Comparison of ENCODE assay signal across 1 cellular context in the genomic region with DNA sequence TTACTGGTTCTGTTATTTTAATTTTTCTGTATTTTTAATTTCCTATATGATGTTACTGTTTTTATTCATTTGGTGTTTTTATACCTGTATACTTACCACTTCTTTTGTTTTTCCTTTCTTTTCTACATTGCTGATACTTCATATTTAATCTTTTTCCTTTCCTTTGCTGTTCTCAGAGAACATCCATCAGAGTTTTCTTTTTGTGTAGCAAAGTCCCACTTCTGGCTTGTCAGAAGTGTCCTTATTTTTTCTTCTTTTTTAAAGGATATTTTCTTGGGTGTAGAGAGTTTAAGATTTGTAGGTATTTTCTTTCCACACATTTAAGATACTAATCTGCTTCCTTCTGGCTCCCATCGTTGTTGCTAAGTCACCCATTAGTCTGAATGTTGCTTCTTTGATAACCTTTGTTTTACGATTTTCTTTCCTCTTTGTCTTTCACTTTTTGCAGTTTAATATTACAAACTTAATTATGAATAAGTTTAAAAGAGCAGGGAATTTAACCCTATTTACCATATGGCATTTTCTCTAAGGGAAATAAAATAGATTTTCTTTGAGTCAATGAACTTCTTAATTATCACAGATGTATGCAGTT.
A peak's percentile ranks its signal among the peaks of the same experiment; 100 is the strongest.
TF ChIP-seq lines count a peak whose summit lies in the region.

No MANE protein-coding gene starts in this region.

TF ChIP-seq in K562, 482 proteins besides CTCF, POLR2A, EP300 and RAD21 (continued from another document and continues in another):
- 0 out of 2 replicates have a peak, but pooled peaks have one; percentile 42 for TF ChIP-seq THRAP3 (IDR thresholded peaks at IDR 0.05; ENCODE audit: borderline replicate concordance)
- TF ChIP-seq ZNF384 (IDR thresholded peaks at IDR 0.05; ENCODE audit: low read depth, low read length), result no peak
- peak; percentile 10 for TF ChIP-seq MEIS2 (IDR thresholded peaks at IDR 0.05; ENCODE audit: partially characterized antibody)
- TF ChIP-seq LEF1 (IDR thresholded peaks at IDR 0.05), result no peak
- TF ChIP-seq ZNF583 (CRISPR knock-in tag; IDR thresholded peaks at IDR 0.05), result no peak
- no peak for TF ChIP-seq RBM14 (IDR thresholded peaks at IDR 0.05; ENCODE audit: borderline replicate concordance, insufficient read depth, low read depth, low read length)
- TF ChIP-seq EP400 (IDR thresholded peaks at IDR 0.05), result 0 out of 2 replicates have a peak, but pooled peaks have one; percentile 32
- TF ChIP-seq FOXA3 (CRISPR knock-in tag; conservative IDR thresholded peaks at IDR 0.05 in 1 of 2, IDR thresholded peaks at IDR 0.05 in 1 of 2), result no peak
- no peak for TF ChIP-seq PTTG1 (tag; IDR thresholded peaks at IDR 0.05; ENCODE audit: low read depth)
- no peak for TF ChIP-seq CBX8 (IDR thresholded peaks at IDR 0.05; ENCODE audit: borderline replicate concordance, extremely low read depth, low read depth, low read length, poor library complexity, severe bottlenecking)
- no peak for TF ChIP-seq PHTF2 (CRISPR knock-in tag; IDR thresholded peaks at IDR 0.05)
- no peak for TF ChIP-seq POLR2AphosphoS5 (IDR thresholded peaks at IDR 0.05; ENCODE audit: control insufficient read depth, insufficient read depth, low read depth, low read length)
- TF ChIP-seq ZBTB7A (IDR thresholded peaks at IDR 0.05; ENCODE audit: borderline replicate concordance, control insufficient read depth, low read depth, low read length), result no peak
- no peak for TF ChIP-seq NFXL1 (CRISPR knock-in tag; IDR thresholded peaks at IDR 0.05)
- no peak for TF ChIP-seq MECOM (CRISPR knock-in tag; IDR thresholded peaks at IDR 0.05)
- TF ChIP-seq, protein P1, sequence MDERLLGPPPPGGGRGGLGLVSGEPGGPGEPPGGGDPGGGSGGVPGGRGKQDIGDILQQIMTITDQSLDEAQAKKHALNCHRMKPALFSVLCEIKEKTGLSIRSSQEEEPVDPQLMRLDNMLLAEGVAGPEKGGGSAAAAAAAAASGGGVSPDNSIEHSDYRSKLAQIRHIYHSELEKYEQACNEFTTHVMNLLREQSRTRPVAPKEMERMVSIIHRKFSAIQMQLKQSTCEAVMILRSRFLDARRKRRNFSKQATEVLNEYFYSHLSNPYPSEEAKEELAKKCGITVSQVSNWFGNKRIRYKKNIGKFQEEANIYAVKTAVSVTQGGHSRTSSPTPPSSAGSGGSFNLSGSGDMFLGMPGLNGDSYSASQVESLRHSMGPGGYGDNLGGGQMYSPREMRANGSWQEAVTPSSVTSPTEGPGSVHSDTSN (CRISPR knock-in tag; IDR thresholded peaks at IDR 0.05; ENCODE audit: low read depth), result no peak
- TF ChIP-seq, protein P1 (tag; conservative IDR thresholded peaks at IDR 0.05; ENCODE audit: low read depth), result 0 out of 2 replicates have a peak, but pooled peaks have one; percentile 26
- no peak for TF ChIP-seq SIRT6 (IDR thresholded peaks at IDR 0.05; ENCODE audit: low read depth, low read length)
- no peak for TF ChIP-seq NR4A1 (CRISPR knock-in tag; IDR thresholded peaks at IDR 0.05)
- TF ChIP-seq NR4A1 (tag; IDR thresholded peaks at IDR 0.05), result no peak
- 0 out of 4 replicates have a peak, but pooled peaks of 1 of the 2 experiments have one; percentile 51 for TF ChIP-seq ARNT (IDR thresholded peaks at IDR 0.05)
- no peak for TF ChIP-seq DDX20 (tag; IDR thresholded peaks at IDR 0.05; ENCODE audit: low read depth)
- TF ChIP-seq SMARCA4 (IDR thresholded peaks at IDR 0.05), result peak; percentile 77
- peak; percentile 46; the same call in 1 of the 2 replicates for TF ChIP-seq TAL1 (IDR thresholded peaks at IDR 0.05)
- no peak for TF ChIP-seq HNRNPUL1 (IDR thresholded peaks at IDR 0.05; ENCODE audit: low read length)
- no peak for TF ChIP-seq CBX5 (IDR thresholded peaks at IDR 0.05; ENCODE audit: borderline replicate concordance, low read depth)
- TF ChIP-seq KHSRP (IDR thresholded peaks at IDR 0.05), result no peak
- TF ChIP-seq RFX1 (IDR thresholded peaks at IDR 0.05), result peak; percentile 53
- 0 out of 2 replicates have a peak, but pooled peaks have one; percentile 55 for TF ChIP-seq NFATC3 (IDR thresholded peaks at IDR 0.05)
- peak; percentile 9 for TF ChIP-seq TAF9B (IDR thresholded peaks at IDR 0.05; ENCODE audit: partially characterized antibody)
- TF ChIP-seq NCOA2 (IDR thresholded peaks at IDR 0.05; ENCODE audit: partially characterized antibody in 2 of 2), result peak in 1 of 2 experiments; percentile 50
- TF ChIP-seq, protein P2, sequence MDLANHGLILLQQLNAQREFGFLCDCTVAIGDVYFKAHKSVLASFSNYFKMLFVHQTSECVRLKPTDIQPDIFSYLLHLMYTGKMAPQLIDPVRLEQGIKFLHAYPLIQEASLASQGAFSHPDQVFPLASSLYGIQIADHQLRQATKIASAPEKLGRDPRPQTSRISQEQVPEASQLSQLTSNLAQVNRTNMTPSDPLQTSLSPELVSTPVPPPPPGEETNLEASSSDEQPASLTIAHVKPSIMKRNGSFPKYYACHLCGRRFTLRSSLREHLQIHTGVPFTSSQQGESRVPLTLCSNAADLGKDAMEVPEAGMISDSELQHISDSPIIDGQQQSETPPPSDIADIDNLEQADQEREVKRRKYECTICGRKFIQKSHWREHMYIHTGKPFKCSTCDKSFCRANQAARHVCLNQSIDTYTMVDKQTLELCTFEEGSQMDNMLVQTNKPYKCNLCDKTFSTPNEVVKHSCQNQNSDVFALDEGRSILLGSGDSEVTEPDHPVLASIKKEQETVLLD (IDR thresholded peaks at IDR 0.05), result peak; percentile 36; the same call in 1 of the 2 replicates
- peak; percentile 42 for TF ChIP-seq MAFG (tag; conservative IDR thresholded peaks at IDR 0.05)
- no peak for TF ChIP-seq ZNF217 (CRISPR knock-in tag; IDR thresholded peaks at IDR 0.05)
- peak; percentile 74 for TF ChIP-seq C11orf30 (IDR thresholded peaks at IDR 0.05; ENCODE audit: low read depth)
- no peak for TF ChIP-seq DNMT1 (IDR thresholded peaks at IDR 0.05)
- TF ChIP-seq, protein P3, sequence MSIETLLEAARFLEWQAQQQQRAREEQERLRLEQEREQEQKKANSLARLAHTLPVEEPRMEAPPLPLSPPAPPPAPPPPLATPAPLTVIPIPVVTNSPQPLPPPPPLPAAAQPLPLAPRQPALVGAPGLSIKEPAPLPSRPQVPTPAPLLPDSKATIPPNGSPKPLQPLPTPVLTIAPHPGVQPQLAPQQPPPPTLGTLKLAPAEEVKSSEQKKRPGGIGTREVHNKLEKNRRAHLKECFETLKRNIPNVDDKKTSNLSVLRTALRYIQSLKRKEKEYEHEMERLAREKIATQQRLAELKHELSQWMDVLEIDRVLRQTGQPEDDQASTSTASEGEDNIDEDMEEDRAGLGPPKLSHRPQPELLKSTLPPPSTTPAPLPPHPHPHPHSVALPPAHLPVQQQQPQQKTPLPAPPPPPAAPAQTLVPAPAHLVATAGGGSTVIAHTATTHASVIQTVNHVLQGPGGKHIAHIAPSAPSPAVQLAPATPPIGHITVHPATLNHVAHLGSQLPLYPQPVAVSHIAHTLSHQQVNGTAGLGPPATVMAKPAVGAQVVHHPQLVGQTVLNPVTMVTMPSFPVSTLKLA (conservative IDR thresholded peaks at IDR 0.05), result 0 out of 4 replicates have a peak, but pooled peaks of 1 of the 2 experiments have one; percentile 24
- no peak for TF ChIP-seq KLF10 (CRISPR knock-in tag; IDR thresholded peaks at IDR 0.05)
- TF ChIP-seq ARID2 (IDR thresholded peaks at IDR 0.05), result 0 out of 2 replicates have a peak, but pooled peaks have one; percentile 24
- TF ChIP-seq, protein P4, sequence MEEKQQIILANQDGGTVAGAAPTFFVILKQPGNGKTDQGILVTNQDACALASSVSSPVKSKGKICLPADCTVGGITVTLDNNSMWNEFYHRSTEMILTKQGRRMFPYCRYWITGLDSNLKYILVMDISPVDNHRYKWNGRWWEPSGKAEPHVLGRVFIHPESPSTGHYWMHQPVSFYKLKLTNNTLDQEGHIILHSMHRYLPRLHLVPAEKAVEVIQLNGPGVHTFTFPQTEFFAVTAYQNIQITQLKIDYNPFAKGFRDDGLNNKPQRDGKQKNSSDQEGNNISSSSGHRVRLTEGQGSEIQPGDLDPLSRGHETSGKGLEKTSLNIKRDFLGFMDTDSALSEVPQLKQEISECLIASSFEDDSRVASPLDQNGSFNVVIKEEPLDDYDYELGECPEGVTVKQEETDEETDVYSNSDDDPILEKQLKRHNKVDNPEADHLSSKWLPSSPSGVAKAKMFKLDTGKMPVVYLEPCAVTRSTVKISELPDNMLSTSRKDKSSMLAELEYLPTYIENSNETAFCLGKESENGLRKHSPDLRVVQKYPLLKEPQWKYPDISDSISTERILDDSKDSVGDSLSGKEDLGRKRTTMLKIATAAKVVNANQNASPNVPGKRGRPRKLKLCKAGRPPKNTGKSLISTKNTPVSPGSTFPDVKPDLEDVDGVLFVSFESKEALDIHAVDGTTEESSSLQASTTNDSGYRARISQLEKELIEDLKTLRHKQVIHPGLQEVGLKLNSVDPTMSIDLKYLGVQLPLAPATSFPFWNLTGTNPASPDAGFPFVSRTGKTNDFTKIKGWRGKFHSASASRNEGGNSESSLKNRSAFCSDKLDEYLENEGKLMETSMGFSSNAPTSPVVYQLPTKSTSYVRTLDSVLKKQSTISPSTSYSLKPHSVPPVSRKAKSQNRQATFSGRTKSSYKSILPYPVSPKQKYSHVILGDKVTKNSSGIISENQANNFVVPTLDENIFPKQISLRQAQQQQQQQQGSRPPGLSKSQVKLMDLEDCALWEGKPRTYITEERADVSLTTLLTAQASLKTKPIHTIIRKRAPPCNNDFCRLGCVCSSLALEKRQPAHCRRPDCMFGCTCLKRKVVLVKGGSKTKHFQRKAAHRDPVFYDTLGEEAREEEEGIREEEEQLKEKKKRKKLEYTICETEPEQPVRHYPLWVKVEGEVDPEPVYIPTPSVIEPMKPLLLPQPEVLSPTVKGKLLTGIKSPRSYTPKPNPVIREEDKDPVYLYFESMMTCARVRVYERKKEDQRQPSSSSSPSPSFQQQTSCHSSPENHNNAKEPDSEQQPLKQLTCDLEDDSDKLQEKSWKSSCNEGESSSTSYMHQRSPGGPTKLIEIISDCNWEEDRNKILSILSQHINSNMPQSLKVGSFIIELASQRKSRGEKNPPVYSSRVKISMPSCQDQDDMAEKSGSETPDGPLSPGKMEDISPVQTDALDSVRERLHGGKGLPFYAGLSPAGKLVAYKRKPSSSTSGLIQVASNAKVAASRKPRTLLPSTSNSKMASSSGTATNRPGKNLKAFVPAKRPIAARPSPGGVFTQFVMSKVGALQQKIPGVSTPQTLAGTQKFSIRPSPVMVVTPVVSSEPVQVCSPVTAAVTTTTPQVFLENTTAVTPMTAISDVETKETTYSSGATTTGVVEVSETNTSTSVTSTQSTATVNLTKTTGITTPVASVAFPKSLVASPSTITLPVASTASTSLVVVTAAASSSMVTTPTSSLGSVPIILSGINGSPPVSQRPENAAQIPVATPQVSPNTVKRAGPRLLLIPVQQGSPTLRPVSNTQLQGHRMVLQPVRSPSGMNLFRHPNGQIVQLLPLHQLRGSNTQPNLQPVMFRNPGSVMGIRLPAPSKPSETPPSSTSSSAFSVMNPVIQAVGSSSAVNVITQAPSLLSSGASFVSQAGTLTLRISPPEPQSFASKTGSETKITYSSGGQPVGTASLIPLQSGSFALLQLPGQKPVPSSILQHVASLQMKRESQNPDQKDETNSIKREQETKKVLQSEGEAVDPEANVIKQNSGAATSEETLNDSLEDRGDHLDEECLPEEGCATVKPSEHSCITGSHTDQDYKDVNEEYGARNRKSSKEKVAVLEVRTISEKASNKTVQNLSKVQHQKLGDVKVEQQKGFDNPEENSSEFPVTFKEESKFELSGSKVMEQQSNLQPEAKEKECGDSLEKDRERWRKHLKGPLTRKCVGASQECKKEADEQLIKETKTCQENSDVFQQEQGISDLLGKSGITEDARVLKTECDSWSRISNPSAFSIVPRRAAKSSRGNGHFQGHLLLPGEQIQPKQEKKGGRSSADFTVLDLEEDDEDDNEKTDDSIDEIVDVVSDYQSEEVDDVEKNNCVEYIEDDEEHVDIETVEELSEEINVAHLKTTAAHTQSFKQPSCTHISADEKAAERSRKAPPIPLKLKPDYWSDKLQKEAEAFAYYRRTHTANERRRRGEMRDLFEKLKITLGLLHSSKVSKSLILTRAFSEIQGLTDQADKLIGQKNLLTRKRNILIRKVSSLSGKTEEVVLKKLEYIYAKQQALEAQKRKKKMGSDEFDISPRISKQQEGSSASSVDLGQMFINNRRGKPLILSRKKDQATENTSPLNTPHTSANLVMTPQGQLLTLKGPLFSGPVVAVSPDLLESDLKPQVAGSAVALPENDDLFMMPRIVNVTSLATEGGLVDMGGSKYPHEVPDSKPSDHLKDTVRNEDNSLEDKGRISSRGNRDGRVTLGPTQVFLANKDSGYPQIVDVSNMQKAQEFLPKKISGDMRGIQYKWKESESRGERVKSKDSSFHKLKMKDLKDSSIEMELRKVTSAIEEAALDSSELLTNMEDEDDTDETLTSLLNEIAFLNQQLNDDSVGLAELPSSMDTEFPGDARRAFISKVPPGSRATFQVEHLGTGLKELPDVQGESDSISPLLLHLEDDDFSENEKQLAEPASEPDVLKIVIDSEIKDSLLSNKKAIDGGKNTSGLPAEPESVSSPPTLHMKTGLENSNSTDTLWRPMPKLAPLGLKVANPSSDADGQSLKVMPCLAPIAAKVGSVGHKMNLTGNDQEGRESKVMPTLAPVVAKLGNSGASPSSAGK (IDR thresholded peaks at IDR 0.05), result no peak
- TF ChIP-seq HCFC1 (IDR thresholded peaks at IDR 0.05; ENCODE audit: low read depth, low read length), result no peak
- TF ChIP-seq EHMT2 (IDR thresholded peaks at IDR 0.05), result peak; percentile 48
- TF ChIP-seq BCL6 (CRISPR knock-in tag; IDR thresholded peaks at IDR 0.05), result no peak
- TF ChIP-seq NELFE (IDR thresholded peaks at IDR 0.05; ENCODE audit: insufficient read depth, insufficient read length), result no peak
- TF ChIP-seq TBL1XR1 (IDR thresholded peaks at IDR 0.05; ENCODE audit: low read length in 2 of 2), result 0 out of 4 replicates have a peak, but pooled peaks of 1 of the 2 experiments have one; percentile 36
- TF ChIP-seq ZNF316 (IDR thresholded peaks at IDR 0.05), result peak; percentile 74
- TF ChIP-seq FOXK2 (conservative IDR thresholded peaks at IDR 0.05 in 1 of 2, IDR thresholded peaks at IDR 0.05 in 1 of 2; ENCODE audit: low read depth in 2 of 2), result 0 out of 4 replicates have a peak, but pooled peaks have one; percentile 19 to 21
- no peak for TF ChIP-seq PPARD (CRISPR knock-in tag; IDR thresholded peaks at IDR 0.05)
- TF ChIP-seq MAFK (IDR thresholded peaks at IDR 0.05; ENCODE audit: low read length), result 0 out of 2 replicates have a peak, but pooled peaks have one; percentile 17
- no peak for TF ChIP-seq BRD9 (IDR thresholded peaks at IDR 0.05; ENCODE audit: low read depth, partially characterized antibody)
- no peak for TF ChIP-seq ZNF184 (CRISPR knock-in tag; IDR thresholded peaks at IDR 0.05)
- TF ChIP-seq POU5F1 (IDR thresholded peaks at IDR 0.05; ENCODE audit: borderline replicate concordance, low read depth, low read length, partially characterized antibody), result no peak
- TF ChIP-seq NEUROD1 (IDR thresholded peaks at IDR 0.05; ENCODE audit: borderline replicate concordance, low read depth, low read length, partially characterized antibody), result no peak
